Comparison of ENCODE assay signal across 8 cellular contexts in the genomic region with DNA sequence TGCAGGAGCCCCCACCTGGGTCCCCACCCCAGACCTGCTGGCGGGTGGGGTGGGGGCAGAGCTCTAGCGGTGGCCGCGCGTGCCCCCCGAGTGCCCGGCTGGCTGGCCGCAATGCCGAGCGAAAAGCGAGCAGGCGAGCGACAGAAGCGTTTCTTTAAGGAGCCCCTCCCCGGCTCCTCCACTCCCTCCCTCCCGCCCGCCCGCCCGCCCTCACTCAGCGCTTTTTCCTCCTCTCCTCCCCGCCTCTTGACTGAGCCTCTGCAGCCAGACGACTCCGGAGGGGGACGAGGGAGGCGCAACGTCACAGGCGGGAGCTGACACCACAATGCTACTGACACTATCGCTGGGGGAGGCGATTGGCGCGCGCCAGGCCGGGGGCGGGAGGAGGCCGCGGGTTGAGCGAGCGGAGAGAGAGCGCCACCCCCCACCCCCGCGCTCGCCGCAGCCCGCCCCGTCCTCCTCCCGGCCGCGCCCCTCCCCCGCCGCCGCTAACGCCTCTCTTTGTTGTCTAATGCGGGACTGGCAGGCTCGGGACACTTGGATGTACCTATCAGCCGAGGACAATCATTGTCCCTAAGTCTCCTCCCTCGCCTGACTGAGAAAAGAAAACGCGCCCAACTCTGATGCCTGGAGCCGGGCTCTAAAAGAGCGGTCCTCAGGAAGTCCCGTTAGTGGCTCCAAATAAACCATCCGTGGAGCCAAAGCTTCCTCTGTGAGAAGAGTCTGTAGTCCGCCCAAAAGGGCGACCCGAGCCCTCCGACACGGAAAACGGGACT. TPM values are rescaled to one million over a fixed set of nuclear protein-coding genes. Genes with fewer than 3 reads are reported as not detected.
DNase-seq lines count a peak whose midpoint lies in the region; ATAC-seq and TF ChIP-seq lines count a peak whose summit lies in the region.

MEX3B (minus strand) TSS at position 127 of the 776 bp plus-strand sequence. CDS start 313 bp downstream, outside the sequence.

- peak within 1 kb of the TSS; percentile 87 for H3K27ac Mint-ChIP-seq in activated naive CD4-positive, alpha-beta T cell treated with anti-CD3 and anti-CD28 coated beads, Interleukin-2, amount 10 ng/mL, durations not matched to agents 7 days and 5 days

- H3K9me3 ChIP-seq in gastroesophageal sphincter (no peaks in the 10 kb centered on the region), neutrophil (no peaks in the 10 kb centered on the region), subcutaneous abdominal adipose tissue (ENCODE audit: control insufficient read depth in 5 of 5, low read length in 5 of 5) (no peaks in the 10 kb centered on the region)

- DNase-seq in G401 (ENCODE audit: low spot score) = peak; percentile 99
- peak; percentile 97 for DNase-seq in NAMALWA (ENCODE audit: low spot score)
- peak; percentile 98 for DNase-seq in SK-N-DZ (ENCODE audit: low spot score)
- DNase-seq in activated naive CD4-positive, alpha-beta T cell treated with anti-CD3 and anti-CD28 coated beads, Interleukin-2, amount 10 ng/mL, durations not matched to agents 7 days and 5 days = peak; percentile 94

- peaks cover 0 to 38% (median 5%) of the 10 kb centered on the region in 3 donors for H3K4me1 ChIP-seq in gastroesophageal sphincter
- peaks cover 31% of the 10 kb centered on the region in 2 experiments for H3K4me1 ChIP-seq in neutrophil (ENCODE audit: control insufficient read depth in 1 of 2, insufficient read depth in 1 of 2, low read depth in 1 of 2, low read length in 1 of 2)
- peaks cover 0 to 43% (median 30%) of the 10 kb centered on the region in 5 donors for H3K4me1 ChIP-seq in subcutaneous abdominal adipose tissue (ENCODE audit: control insufficient read depth in 5 of 5, insufficient read depth in 5 of 5, low read length in 5 of 5)

- peaks cover 19% of the 10 kb centered on the region for H3K4me1 Mint-ChIP-seq in activated naive CD4-positive, alpha-beta T cell treated with anti-CD3 and anti-CD28 coated beads, Interleukin-2, amount 10 ng/mL, durations not matched to agents 7 days and 5 days

- H3K27ac ChIP-seq in gastroesophageal sphincter = peak within 1 kb of the TSS; percentile 78 to 97 (median 94)
- no peak within 1 kb of the TSS for H3K27ac ChIP-seq in neutrophil
- H3K27ac ChIP-seq in subcutaneous abdominal adipose tissue (ENCODE audit: low read depth, low read length) = peak within 1 kb of the TSS; percentile 83

- CTCF ChIA-PET in activated naive CD4-positive, alpha-beta T cell treated with anti-CD3 and anti-CD28 coated beads, Interleukin-2, amount 10 ng/mL, durations not matched to agents 7 days and 5 days (lab: Charles Lee) = interaction anchor here (0.9 kb wide), 1 partner anchor 780 kb away, joined by 4 read pairs; no protein-coding TSS in a partner anchor

- peak within 1 kb of the TSS; percentile 48 to 82 (median 78) for H3K9ac ChIP-seq in subcutaneous abdominal adipose tissue (ENCODE audit: low read length in 5 of 5)

- 0% methylated on average over 13 of the region's 68 CpGs; no CpG with 5 or more reads in 1 of the 2 donors for WGBS in gastroesophageal sphincter (ENCODE audit: low coverage in 1 of 2), 2 donors

- H3K4me3 Mint-ChIP-seq in activated naive CD4-positive, alpha-beta T cell treated with anti-CD3 and anti-CD28 coated beads, Interleukin-2, amount 10 ng/mL, durations not matched to agents 7 days and 5 days = peak within 1 kb of the TSS; percentile 85

- peaks cover 0 to 9% of the 10 kb centered on the region in 2 donors for H3K36me3 ChIP-seq in gastroesophageal sphincter
- H3K36me3 ChIP-seq in neutrophil = no peaks in the 10 kb centered on the region
- H3K36me3 ChIP-seq in subcutaneous abdominal adipose tissue (ENCODE audit: control insufficient read depth in 5 of 5, insufficient read depth in 5 of 5, low read length in 5 of 5) = peaks cover 0 to 7% (median 0%) of the 10 kb centered on the region in 5 donors

- TF ChIP-seq POLR2A in gastroesophageal sphincter (IDR thresholded peaks at IDR 0.05) = no peak

- H3K4me3 ChIP-seq in gastroesophageal sphincter (peak within 1 kb of the TSS; percentile 50 to 90), neutrophil (ENCODE audit: low read depth in 1 of 2, low read length in 1 of 2) (peak within 1 kb of the TSS; percentile 64 to 66), subcutaneous abdominal adipose tissue (ENCODE audit: low read depth in 1 of 5, low read length in 5 of 5) (peak within 1 kb of the TSS; percentile 83 to 91 (median 88))

- H3K36me3 Mint-ChIP-seq in activated naive CD4-positive, alpha-beta T cell treated with anti-CD3 and anti-CD28 coated beads, Interleukin-2, amount 10 ng/mL, durations not matched to agents 7 days and 5 days = peaks cover 4% of the 10 kb centered on the region

- TF ChIP-seq EP300 in gastroesophageal sphincter (IDR thresholded peaks at IDR 0.05) = no peak

- H3K27me3 ChIP-seq in gastroesophageal sphincter (no peaks in the 10 kb centered on the region), neutrophil (peaks cover 81% of the 10 kb centered on the region), subcutaneous abdominal adipose tissue (ENCODE audit: control insufficient read depth in 5 of 5, insufficient read depth in 4 of 5, low read length in 5 of 5) (peaks cover 0 to 14% (median 0%) of the 10 kb centered on the region in 5 donors)

- ATAC-seq in HG02571 (IDR thresholded peaks at IDR 0.05; ENCODE audit: unreplicated experiment) (peak; percentile 70), gastroesophageal sphincter (peak; percentile 87)

- no peaks in the 10 kb centered on the region for H3K9me3 Mint-ChIP-seq in activated naive CD4-positive, alpha-beta T cell treated with anti-CD3 and anti-CD28 coated beads, Interleukin-2, amount 10 ng/mL, durations not matched to agents 7 days and 5 days

- no peak for TF ChIP-seq CTCF in gastroesophageal sphincter (IDR thresholded peaks at IDR 0.05)
- TF ChIP-seq CTCF in neutrophil (IDR thresholded peaks at IDR 0.05) = no peak

- in situ Hi-C loops in G401 (cut with HindIII; ENCODE audit: low sequenced_read_pairs) = no loop called here

- peaks cover 63% of the 10 kb centered on the region for H3K27me3 Mint-ChIP-seq in activated naive CD4-positive, alpha-beta T cell treated with anti-CD3 and anti-CD28 coated beads, Interleukin-2, amount 10 ng/mL, durations not matched to agents 7 days and 5 days

RNA-seq across cellular contexts. Expression of gene MEX3B, which starts in this region (rescaled TPM):
- total RNA-seq in G401 (2014; rRNA removed; shearing (Covaris generic)) = not detected in 2 replicates
- 31.4 and 38.2 TPM in 2 replicates for polyA plus RNA-seq in SK-N-DZ (2014; cell fraction: cytosol; rRNA removed)
- polyA plus RNA-seq in SK-N-DZ (2014; cell fraction: nucleus; rRNA removed) = 45.2 and 50.3 TPM in 2 replicates
- 1 to 10 TPM; 1.2 to 4.4 (median 2.2) TPM for total RNA-seq in gastroesophageal sphincter

Comparison
In these comparisons a context has a peak if more than half of its experiments do, and no peak if none do; other contexts are left out.
1. Peak in DNase-seq in G401; RNA of the gene not detected or under 1 TPM.